23 cellular contexts compared by ENCODE assay signal in the genomic region with DNA sequence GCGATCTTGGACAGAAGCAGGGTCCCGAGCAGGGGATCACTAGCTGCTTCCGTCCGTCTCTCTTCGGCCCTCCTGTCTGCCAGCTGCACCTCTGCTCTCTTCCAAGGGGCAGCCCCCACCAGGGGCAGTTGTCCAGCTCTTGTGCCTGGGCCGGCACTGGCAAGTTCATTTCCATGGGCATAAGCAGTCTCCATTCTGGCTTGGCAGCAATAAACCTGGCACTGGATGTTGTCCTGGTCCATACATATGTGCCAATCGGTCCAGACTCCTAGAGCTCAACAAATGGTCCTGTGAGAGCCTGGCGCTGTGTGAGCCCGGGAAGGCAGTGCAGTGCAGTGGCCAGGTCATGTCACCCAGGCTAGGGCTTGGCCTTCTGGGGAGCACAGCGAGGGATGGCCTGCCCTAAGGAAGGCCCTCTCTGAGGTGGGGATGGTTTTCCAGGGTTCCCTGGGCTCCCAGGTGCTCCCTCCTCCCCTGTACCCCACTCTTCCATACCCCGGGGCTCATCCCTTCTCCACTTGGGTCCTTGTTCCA.
"Had no signal": no experiment of that assay in that cellular context is flagged by ENCODE, and none has a peak within 500 bp of the region (broad histone marks: within the 10 kb centered on the region; RNA-seq: fewer than 3 reads in every experiment).

No MANE protein-coding gene starts in this region.

- H3K36me3 ChIP-seq: esophagus squamous epithelium, gastroesophageal sphincter had no signal

- H3K4me1 ChIP-seq: body of pancreas, esophagus squamous epithelium, gastroesophageal sphincter had no signal

- H3K4me3 ChIP-seq: body of pancreas, esophagus squamous epithelium, gastroesophageal sphincter had no signal

- ATAC-seq: activated CD4-positive, alpha-beta T cell treated with anti-CD3 and anti-CD28 coated beads for 36 hours; activated T-cell treated with anti-CD3 and anti-CD28 coated beads, Interleukin-2, amount 50 U/mL, for 72 hours; body of pancreas; gastroesophageal sphincter; T-helper 17 cell had no signal

- H3K27me3 ChIP-seq: body of pancreas, gastroesophageal sphincter had no signal

- DNase-seq: activated CD4-positive, alpha-beta memory T cell treated with anti-CD3 and anti-CD28 coated beads for 36 hours; activated CD4-positive, alpha-beta T cell treated with anti-CD3 and anti-CD28 coated beads for 36 hours; activated CD4-positive, alpha-beta T cell treated with anti-CD3 and anti-CD28 coated beads, Interleukin-2, amount 10 ng/mL, durations not matched to agents 24 days and 14 days; activated CD4-positive, CD25-positive, alpha-beta regulatory T cell; activated CD4-positive, CD25-positive, alpha-beta regulatory T cell treated with anti-CD3 and anti-CD28 coated beads, Interleukin-2, amount 50 U/mL, for 72 hours; activated CD8-positive, alpha-beta memory T cell treated with anti-CD3 and anti-CD28 coated beads, Interleukin-2, amount 50 U/mL, for 48 hours; activated gamma-delta T cell treated with Interleukin-2 at 50 U/mL for 16 hours; activated naive CD4-positive, alpha-beta T cell treated with anti-CD3 and anti-CD28 coated beads, Interleukin-2, amount 50 U/mL, for 16 hours; activated naive CD4-positive, alpha-beta T cell treated with Interleukin-2 at 50 U/mL for 16 hours; activated T-cell treated with anti-CD3 and anti-CD28 coated beads for 4 hours; activated T-cell treated with anti-CD3 and anti-CD28 coated beads, Interleukin-2, amount 50 U/mL, for 24 hours; activated T-cell treated with anti-CD3 and anti-CD28 coated beads, Interleukin-2, amount 50 U/mL, for 72 hours; amniotic stem cell; anterior cingulate cortex; caudate nucleus; effector CD8-positive, alpha-beta T cell; esophagus squamous epithelium; T-helper 1 cell; T-helper 17 cell; T1000 had no signal

- H3K27ac ChIP-seq: body of pancreas, epithelial cell of prostate, esophagus squamous epithelium, gastroesophageal sphincter had no signal
